Comparison of ENCODE assay signal across 21 cellular contexts in the genomic region with DNA sequence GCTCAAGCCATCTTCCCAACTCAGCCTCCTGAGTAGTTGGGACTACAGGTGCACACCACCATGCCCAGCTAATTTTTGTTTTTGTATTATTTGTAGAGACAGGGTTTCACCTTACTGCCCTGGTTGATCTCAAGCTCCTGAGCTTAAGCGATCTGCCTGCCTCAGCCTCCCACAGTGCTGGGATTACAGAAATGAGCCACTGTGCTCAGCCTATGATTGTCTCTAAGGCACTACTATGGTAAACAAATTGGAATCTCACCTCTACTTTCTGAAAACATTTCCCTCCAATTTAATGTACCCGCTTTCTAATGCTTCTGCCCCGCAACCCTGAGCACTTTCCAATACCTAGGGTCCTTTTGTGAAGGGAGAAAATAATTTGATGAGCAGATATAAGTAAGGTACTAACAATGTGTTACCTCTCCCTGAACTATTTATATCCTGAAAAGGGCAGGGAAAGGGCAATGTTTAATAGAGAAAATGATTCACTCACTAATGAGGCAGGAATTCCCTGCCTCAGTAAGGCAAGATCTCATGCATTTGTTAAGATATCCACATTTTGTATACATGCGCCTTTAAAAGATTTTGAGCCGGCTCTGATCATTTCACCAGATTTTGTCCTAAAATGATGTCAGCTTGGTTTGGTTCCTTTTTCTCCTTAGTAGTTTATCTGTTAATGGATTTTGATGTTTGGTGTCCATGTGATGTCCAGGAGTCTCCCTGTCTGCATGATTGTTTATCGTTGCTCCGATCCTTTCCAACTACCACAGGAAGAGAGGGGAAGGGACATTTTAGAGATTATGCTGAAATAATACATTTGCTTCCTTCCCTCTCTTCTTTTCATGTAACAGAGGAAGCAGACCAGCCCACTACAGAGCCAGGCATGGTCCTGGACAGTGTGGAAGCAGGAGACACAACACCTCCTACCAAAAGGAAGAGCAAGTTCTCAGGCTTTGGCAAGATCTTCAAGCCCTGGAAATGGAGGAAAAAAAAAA. TPM values are rescaled to one million over a fixed set of nuclear protein-coding genes. Genes with fewer than 3 reads are reported as not detected.
DNase-seq lines count a peak whose midpoint lies in the region; ATAC-seq and TF ChIP-seq lines count a peak whose summit lies in the region.
"Had no signal": no experiment of that assay in that cellular context is flagged by ENCODE, and none has a peak within 500 bp of the region (broad histone marks: within the 10 kb centered on the region; RNA-seq: fewer than 3 reads in every experiment).

No MANE protein-coding gene starts in this region.

- no peaks in the 10 kb centered on the region for H4K20me1 ChIP-seq in IMR-90 (ENCODE audit: insufficient read depth, low read length)

- H3K27me3 ChIP-seq in IMR-90 (ENCODE audit: control insufficient read depth, insufficient read depth, low read length) (no peaks in the 10 kb centered on the region), left lung (no peaks in the 10 kb centered on the region), stomach (no peaks in the 10 kb centered on the region), Peyer's patch (no peaks in the 10 kb centered on the region)
- H3K27me3 ChIP-seq: BE2C, testis had no signal

- H2AK5ac ChIP-seq in IMR-90 (ENCODE audit: low read depth, low read length): peak overlapping the region; percentile 76; the same call in 1 of the 2 replicates

- H3K4me3 ChIP-seq in IMR-90 (ENCODE audit: insufficient read depth, low read depth, low read length): no peak overlapping the region
- H3K4me3 ChIP-seq in left lung: no peak overlapping the region
- no peak overlapping the region for H3K4me3 ChIP-seq in stomach
- H3K4me3 ChIP-seq in Peyer's patch: no peak overlapping the region
- H3K4me3 ChIP-seq: prostate gland, testis had no signal

- H3K36me3 Mint-ChIP-seq in activated T-helper 17 cell treated with anti-CD3 and anti-CD28 coated beads, Interleukin-2, amount 50 U/mL, for 72 hours (ENCODE audit: low read depth): peaks cover 28% of the 10 kb centered on the region
- H3K36me3 Mint-ChIP-seq in glutamatergic neuron (ENCODE audit: unreplicated experiment): no peaks in the 10 kb centered on the region

- peak overlapping the region; percentile 53; the same call in 1 of the 2 replicates for H3K27ac ChIP-seq in IMR-90 (ENCODE audit: insufficient read depth, low read length)
- H3K27ac ChIP-seq in left lung: peak overlapping the region; percentile 21 to 39
- peak overlapping the region in 3 of 5 donors; percentile 21 to 52 (median 42) for H3K27ac ChIP-seq in stomach
- H3K27ac ChIP-seq in Peyer's patch: no peak overlapping the region
- H3K27ac ChIP-seq: prostate gland, testis had no signal

- H3K9ac ChIP-seq in IMR-90 (ENCODE audit: low read depth, low read length): peak overlapping the region; percentile 35; the same call in 1 of the 2 replicates

- no peak for TF ChIP-seq POLR2A in IMR-90 (IDR thresholded peaks at IDR 0.05; ENCODE audit: low read depth, low read length)
- no peak for TF ChIP-seq POLR2A in stomach (IDR thresholded peaks at IDR 0.05)
- no peak for TF ChIP-seq POLR2A in Peyer's patch (IDR thresholded peaks at IDR 0.05)

- no peak for TF ChIP-seq EP300 in stomach (IDR thresholded peaks at IDR 0.05)

- DNase-seq in IMR-90 (peak; percentile 21), dermis blood vessel endothelial cell (peak; percentile 63), left lung (no peak), stomach (no peak), glutamatergic neuron (no peak), Peyer's patch (no peak)
- DNase-seq: activated CD4-positive, alpha-beta T cell treated with anti-CD3 and anti-CD28 coated beads for 1 hour; BE2C; central memory CD4-positive, alpha-beta T cell; COR-L47; effector memory CD4-positive, alpha-beta T cell; GOT3; Karpas-422; kidney; NCI-H1092 treated with DMSO at 0.1 percent for 48 hours; NCI-H2107; NCI-H510A; NK-92 treated with Interleukin-12 subunit alpha and Interleukin-12 subunit beta, amount 100 ng/mL, for 24 hours; testis had no signal

- POLR2A ChIA-PET in IMR-90 (lab: Charles Lee; ENCODE audit: unreplicated experiment): no interaction called here

- WGBS in IMR-90 (ENCODE audit: extremely low coverage in 2 of 2, insufficient read length in 1 of 2), 2 experiments: 90% methylated on average over 1 of the region's 7 CpGs; no CpG with 5 or more reads in 1 of the 2 experiments
- WGBS in stomach, 5 donors: 76 to 83% (median 76%) methylated on average over 7 of the region's 7 CpGs

- no TSS peak for BruUV-seq in IMR-90 (replicated peaks; lab: Mats Ljungman, UMichigan)

- peak overlapping the region; percentile 44; the same call in 1 of the 2 replicates for H2BK120ac ChIP-seq in IMR-90 (ENCODE audit: low read depth, low read length)

- CTCF ChIA-PET in IMR-90 (lab: Yijun Ruan, JAX): no interaction called here

- intact Hi-C loops in IMR-90 (cut with micrococcal nuclease) (no loop called here), left lung (cut with DNase I) (no loop called here), stomach (cut with DNase I; ENCODE audit: low total_unique reads) (no loop called here)

- peak overlapping the region; percentile 4; the same call in 1 of the 2 replicates for H3K4me2 ChIP-seq in IMR-90 (ENCODE audit: low read depth, low read length)

- peak overlapping the region; percentile 65 for H2AK9ac ChIP-seq in IMR-90 (replicated peaks; ENCODE audit: low read depth, low read length, poor library complexity)

- H3K23ac ChIP-seq in IMR-90 (ENCODE audit: low read depth, low read length): peak overlapping the region; percentile 46; the same call in 1 of the 2 replicates

- no peak overlapping the region for H4K5ac ChIP-seq in IMR-90 (ENCODE audit: low read depth, low read length)

- peak overlapping the region in 1 of 2 experiments; percentile 71; a peak in 1 of 4 replicates for H4K8ac ChIP-seq in IMR-90 (ENCODE audit: low read depth in 2 of 2, low read length in 2 of 2)

- no peaks in the 10 kb centered on the region for H3K9me3 ChIP-seq in IMR-90 (ENCODE audit: control insufficient read depth, insufficient read depth, low read length)
- H3K9me3 ChIP-seq in left lung: no peaks in the 10 kb centered on the region
- H3K9me3 ChIP-seq in stomach: no peaks in the 10 kb centered on the region
- H3K9me3 ChIP-seq in Peyer's patch: no peaks in the 10 kb centered on the region
- H3K9me3 ChIP-seq: BE2C, prostate gland, testis had no signal

- H2BK15ac ChIP-seq in IMR-90 (ENCODE audit: low read depth, low read length): no peak overlapping the region; the same call in 2 of the 3 replicates

- peak overlapping the region; percentile 67 for H3K14ac ChIP-seq in IMR-90 (replicated peaks; ENCODE audit: low read depth, low read length)

- H3K4me3 Mint-ChIP-seq in activated T-helper 17 cell treated with anti-CD3 and anti-CD28 coated beads, Interleukin-2, amount 50 U/mL, for 72 hours: no peak overlapping the region
- H3K4me3 Mint-ChIP-seq in glutamatergic neuron (ENCODE audit: unreplicated experiment): no peak overlapping the region

- H3K9me1 ChIP-seq in IMR-90 (ENCODE audit: insufficient read depth, low read length): peaks cover 18% of the 10 kb centered on the region

- no peak overlapping the region for H3K18ac ChIP-seq in IMR-90 (ENCODE audit: low read depth, low read length)

- peaks cover 5 to 51% of the 10 kb centered on the region in 2 experiments; a peak in 3 of 4 replicates for H3K79me1 ChIP-seq in IMR-90 (ENCODE audit: low read depth in 1 of 2, low read length in 2 of 2)

- H3K27me3 Mint-ChIP-seq in activated T-helper 17 cell treated with anti-CD3 and anti-CD28 coated beads, Interleukin-2, amount 50 U/mL, for 72 hours: no peaks in the 10 kb centered on the region
- H3K27me3 Mint-ChIP-seq in glutamatergic neuron (ENCODE audit: unreplicated experiment): no peaks in the 10 kb centered on the region

- H3K4me1 Mint-ChIP-seq in activated T-helper 17 cell treated with anti-CD3 and anti-CD28 coated beads, Interleukin-2, amount 50 U/mL, for 72 hours: peaks cover 16% of the 10 kb centered on the region
- peaks cover 6% of the 10 kb centered on the region for H3K4me1 Mint-ChIP-seq in glutamatergic neuron (ENCODE audit: low read depth, unreplicated experiment)

- H3K4ac ChIP-seq in IMR-90 (ENCODE audit: low read depth, low read length): peak overlapping the region; percentile 71

- H2BK5ac ChIP-seq in IMR-90 (ENCODE audit: low read depth, low read length, poor library complexity, severe bottlenecking): peak overlapping the region; percentile 40

- no peak overlapping the region for H3K56ac ChIP-seq in IMR-90 (ENCODE audit: extremely low read depth, insufficient read depth, low read length)

- TF ChIP-seq RAD21 in IMR-90 (IDR thresholded peaks at IDR 0.05; ENCODE audit: low read length): no peak

- H2BK20ac ChIP-seq in IMR-90 (ENCODE audit: low read depth, low read length): no peak overlapping the region

- H3K36me3 ChIP-seq in IMR-90 (ENCODE audit: control insufficient read depth, insufficient read depth, low read length): no peaks in the 10 kb centered on the region; the same call in 1 of the 2 replicates
- peaks cover 0 to 32% of the 10 kb centered on the region in 2 donors for H3K36me3 ChIP-seq in left lung
- peaks cover 4 to 45% (median 42%) of the 10 kb centered on the region in 4 donors for H3K36me3 ChIP-seq in stomach
- H3K36me3 ChIP-seq in Peyer's patch: peaks cover 0 to 38% (median 0%) of the 10 kb centered on the region in 3 donors
- H3K36me3 ChIP-seq: BE2C had no signal

- TF ChIP-seq CTCF in IMR-90 (conservative IDR thresholded peaks at IDR 0.05; ENCODE audit: low read depth, low read length): no peak
- no peak for TF ChIP-seq CTCF in left lung (IDR thresholded peaks at IDR 0.05)
- TF ChIP-seq CTCF in stomach (IDR thresholded peaks at IDR 0.05): no peak
- no peak for TF ChIP-seq CTCF in glutamatergic neuron (IDR thresholded peaks at IDR 0.05; ENCODE audit: partially characterized antibody, unreplicated experiment)
- TF ChIP-seq CTCF in Peyer's patch (IDR thresholded peaks at IDR 0.05): no peak

- in situ Hi-C loops in IMR-90 (cut with MboI; ENCODE audit: low sequenced_read_pairs): no loop called here

- H4K91ac ChIP-seq in IMR-90 (ENCODE audit: insufficient read depth, low read depth, low read length): peak overlapping the region; percentile 50; the same call in 1 of the 2 replicates

- no peaks in the 10 kb centered on the region for H3K9me3 Mint-ChIP-seq in activated T-helper 17 cell treated with anti-CD3 and anti-CD28 coated beads, Interleukin-2, amount 50 U/mL, for 72 hours
- no peaks in the 10 kb centered on the region for H3K9me3 Mint-ChIP-seq in glutamatergic neuron (ENCODE audit: unreplicated experiment)

- ATAC-seq in IMR-90 (ENCODE audit: low read depth): 0 out of 2 replicates have a peak, but pooled peaks have one; percentile 38
- ATAC-seq in left lung: no peak
- no peak for ATAC-seq in activated T-helper 17 cell treated with anti-CD3 and anti-CD28 coated beads, Interleukin-2, amount 50 U/mL, for 72 hours (replicated peaks)

- H3K4me1 ChIP-seq in IMR-90 (ENCODE audit: control insufficient read depth, insufficient read depth, low read length): peaks cover 9% of the 10 kb centered on the region
- peaks cover 4 to 23% of the 10 kb centered on the region in 2 donors for H3K4me1 ChIP-seq in left lung
- peaks cover 11 to 38% (median 25%) of the 10 kb centered on the region in 4 donors for H3K4me1 ChIP-seq in stomach
- no peaks in the 10 kb centered on the region for H3K4me1 ChIP-seq in Peyer's patch
- H3K4me1 ChIP-seq: BE2C, prostate gland, testis had no signal

- no peak overlapping the region for H2AFZ ChIP-seq in IMR-90 (replicated peaks; ENCODE audit: low read length, poor library complexity)

- dilution Hi-C loops in IMR-90 (cut with HindIII; ENCODE audit: low sequenced_read_pairs, unreplicated experiment): no loop called here

- no peak overlapping the region for H3K27ac Mint-ChIP-seq in activated T-helper 17 cell treated with anti-CD3 and anti-CD28 coated beads, Interleukin-2, amount 50 U/mL, for 72 hours
- no peak overlapping the region for H3K27ac Mint-ChIP-seq in glutamatergic neuron (ENCODE audit: unreplicated experiment)

RNA-seq across cellular contexts. Expression of gene RCC1, which starts 47.3 kb away (rescaled TPM):
- 33.9 and 43.9 TPM in 2 replicates for total RNA-seq in IMR-90 (2012; rRNA removed)
- 28.7 and 33.2 TPM in 2 replicates for polyA plus RNA-seq in IMR-90 (2012; rRNA removed)
- 23.3 and 34.3 TPM in 2 replicates for polyA plus RNA-seq in IMR-90 (2012; cell fraction: cytosol; rRNA removed)
- 19.3 and 25.8 TPM in 2 replicates for polyA plus RNA-seq in IMR-90 (2012; cell fraction: nucleus; rRNA removed; ENCODE audit: low replicate concordance)
- 54.5 and 99.4 TPM in 2 replicates for total RNA-seq in dermis blood vessel endothelial cell
- total RNA-seq in left lung: 10 to 100 TPM; 35.5 to 36.3 TPM
- 100 to 1,000 TPM in 2 of 5 donors, 10 to 100 TPM in 2, 1 to 10 TPM in 1; 6.7 to 116 (median 24.6) TPM for total RNA-seq in stomach
- polyA plus RNA-seq in stomach: 10 to 100 TPM; 24.1 to 25.3 (median 24.3) TPM
- 100 to 1,000 TPM in 1 of 2 donors, 10 to 100 TPM in 1; 58.6 to 116 TPM for total RNA-seq in activated T-helper 17 cell treated with anti-CD3 and anti-CD28 coated beads, Interleukin-2, amount 50 U/mL, for 72 hours
- total RNA-seq in glutamatergic neuron (ENCODE audit: unreplicated experiment): 12.3 TPM
- 10 to 100 TPM; 18.2 to 66.8 (median 25.8) TPM for total RNA-seq in Peyer's patch

Comparison
In these comparisons a context has a peak if more than half of its experiments do, and no peak if none do; other contexts are left out.
1. DNase-seq: peak in IMR-90 (single experiment) and dermis blood vessel endothelial cell (single experiment); none in left lung (0 of 2), stomach (single experiment), glutamatergic neuron (single experiment) and Peyer's patch (0 of 3).
2. H3K27ac ChIP-seq: peak in IMR-90 (single experiment), left lung (2 of 2) and stomach (3 of 5); none in Peyer's patch (0 of 4).